9 cellular contexts compared by ENCODE assay signal in the genomic region with DNA sequence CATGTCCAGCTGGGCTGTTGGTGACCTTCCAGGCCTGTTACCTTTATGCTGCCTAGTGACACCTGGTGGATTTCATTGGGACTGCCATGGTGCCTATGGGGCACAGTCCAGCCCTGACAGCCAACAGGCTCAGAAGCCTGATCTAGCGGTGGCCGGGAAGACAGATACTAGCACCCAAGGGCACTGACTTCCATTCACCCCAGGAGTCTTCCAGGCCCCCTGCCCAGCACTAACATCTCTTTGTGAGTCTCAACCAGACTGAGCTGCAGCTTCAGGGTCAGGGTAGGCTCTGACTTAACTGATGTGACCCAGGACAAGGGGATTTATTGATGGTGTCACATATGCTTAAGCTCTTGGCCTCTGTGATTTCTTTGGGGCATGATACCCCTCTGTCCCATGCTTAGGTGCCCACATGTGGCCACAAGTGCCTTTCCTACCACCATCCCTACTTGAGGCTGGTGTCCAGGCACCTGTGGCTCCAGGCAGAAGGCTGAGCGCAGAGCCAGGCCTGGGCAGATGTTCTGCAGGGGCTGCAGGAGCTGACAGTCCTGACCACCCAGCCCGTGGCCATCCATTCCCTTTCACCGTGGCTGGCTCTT. TPM values are rescaled to one million over a fixed set of nuclear protein-coding genes. Genes with fewer than 3 reads are reported as not detected.
A peak's percentile ranks its signal among the peaks of the same experiment; 100 is the strongest.
DNase-seq lines count a peak whose midpoint lies in the region; ATAC-seq, FAIRE-seq and TF ChIP-seq lines count a peak whose summit lies in the region.
"Not testable (repeated sequence)": the region's sequence is repeated elsewhere in the genome, so short reads cannot be mapped to it uniquely, and the experiment has no call there.
"Had no signal": no experiment of that assay in that cellular context is flagged by ENCODE, and none has a peak within 500 bp of the region (broad histone marks: within the 10 kb centered on the region; RNA-seq: fewer than 3 reads in every experiment).

No MANE protein-coding gene starts in this region.

- peak; percentile 78 for ATAC-seq in activated naive CD8-positive, alpha-beta T cell treated with anti-CD3 and anti-CD28 coated beads, Interleukin-2, amount 50 U/mL, for 24 hours
- peak; percentile 94 for ATAC-seq in foreskin keratinocyte
- peak; percentile 52 to 88 (median 81) for ATAC-seq in natural killer cell

- H3K4me1 Mint-ChIP-seq in activated naive CD8-positive, alpha-beta T cell treated with anti-CD3 and anti-CD28 coated beads, Interleukin-2, amount 50 U/mL, for 24 hours; natural killer cell: not testable (repeated sequence)

- H3K4me1 ChIP-seq in foreskin keratinocyte: not testable (repeated sequence)

- FAIRE-seq in GM19239 (lab: Jason Lieb, UNC): peak; percentile 76

- H3K9me3 Mint-ChIP-seq in activated naive CD8-positive, alpha-beta T cell treated with anti-CD3 and anti-CD28 coated beads, Interleukin-2, amount 50 U/mL, for 24 hours; natural killer cell: not testable (repeated sequence)

- H3K27me3 ChIP-seq in foreskin keratinocyte: not testable (repeated sequence)

- H3K27ac Mint-ChIP-seq in activated naive CD8-positive, alpha-beta T cell treated with anti-CD3 and anti-CD28 coated beads, Interleukin-2, amount 50 U/mL, for 24 hours; natural killer cell: not testable (repeated sequence)

- intact Hi-C loops in natural killer cell (cut with micrococcal nuclease): not testable (repeated sequence)

- not testable (repeated sequence) for H3K27ac ChIP-seq in foreskin keratinocyte

- TF ChIP-seq CTCF in AG10803 (conservative IDR thresholded peaks at IDR 0.05; ENCODE audit: low read length) (peak; percentile 43), foreskin keratinocyte (conservative IDR thresholded peaks at IDR 0.05) (peak; percentile 63), natural killer cell (IDR thresholded peaks at IDR 0.05) (peak; percentile 36)

- not testable (repeated sequence) for DNase-seq in AG10803 (ENCODE audit: low read depth); GM19239 (ENCODE audit: insufficient read length, low spot score); foreskin keratinocyte
- DNase-seq in KBM-7 (peak; percentile 32), natural killer cell (peak; percentile 48)
- DNase-seq in activated CD4-positive, CD25-positive, alpha-beta regulatory T cell treated with anti-CD3 and anti-CD28 coated beads, Interleukin-2, amount 50 U/mL, for 72 hours: peak; percentile 75
- DNase-seq in activated naive CD8-positive, alpha-beta T cell treated with anti-CD3 and anti-CD28 coated beads, Interleukin-2, amount 50 U/mL, for 24 hours: peak; percentile 72
- DNase-seq in stimulated activated CD8-positive, alpha-beta memory T cell treated with anti-CD3 and anti-CD28 coated beads, Interleukin-12 subunit alpha, Interleukin-12 subunit beta, amount 100 ng/mL, for 24 hours (ENCODE audit: extremely low read depth): peak; percentile 21

- not testable (repeated sequence) for H3K4me3 Mint-ChIP-seq in activated naive CD8-positive, alpha-beta T cell treated with anti-CD3 and anti-CD28 coated beads, Interleukin-2, amount 50 U/mL, for 24 hours; natural killer cell

- H3K36me3 Mint-ChIP-seq in activated naive CD8-positive, alpha-beta T cell treated with anti-CD3 and anti-CD28 coated beads, Interleukin-2, amount 50 U/mL, for 24 hours (ENCODE audit: low read depth); natural killer cell: not testable (repeated sequence)

- H3K4me3 ChIP-seq in AG10803 (ENCODE audit: low read length): not testable (repeated sequence)

- in situ Hi-C loops in KBM-7 (cut with MboI; ENCODE audit: low pct_unique_long_range_greater_than_20kb, low sequenced_read_pairs): not testable (repeated sequence)

- not testable (repeated sequence) for H3K27me3 Mint-ChIP-seq in activated naive CD8-positive, alpha-beta T cell treated with anti-CD3 and anti-CD28 coated beads, Interleukin-2, amount 50 U/mL, for 24 hours; natural killer cell (ENCODE audit: low read depth in 2 of 2)

RNA-seq across cellular contexts. Expression of gene GOLGA6D, which starts 8.0 kb away (rescaled TPM):
- not detected in 2 replicates for total RNA-seq in foreskin keratinocyte
- polyA plus RNA-seq in foreskin keratinocyte: not detected in 2 replicates
- total RNA-seq in natural killer cell: not detected
- total RNA-seq: T-helper 2 cell treated with Interferon-gamma antibody and Interleukin-4, amounts not matched to agents 100 ng/mL and 5 ng/mL, for 36 hours had no signal

RNA-seq across cellular contexts. Expression of gene GOLGA6C, which starts 16.5 kb away (rescaled TPM):
- not detected in 2 replicates for total RNA-seq in foreskin keratinocyte
- polyA plus RNA-seq in foreskin keratinocyte: not detected in 2 replicates
- total RNA-seq in natural killer cell: not detected
- total RNA-seq: T-helper 2 cell treated with Interferon-gamma antibody and Interleukin-4, amounts not matched to agents 100 ng/mL and 5 ng/mL, for 36 hours had no signal
